In genomic region chr15:90988249-90988648, GRCh38 we compare ENCODE assay signal across 13 cellular contexts. TPM values are rescaled to one million over a fixed set of nuclear protein-coding genes. Genes with fewer than 3 reads are reported as not detected.
A peak's percentile ranks its signal among the peaks of the same experiment; 100 is the strongest.
DNase-seq lines count a peak whose midpoint lies in the region; ATAC-seq, FAIRE-seq and TF ChIP-seq lines count a peak whose summit lies in the region.
"Had no signal": no experiment of that assay in that cellular context is flagged by ENCODE, and none has a peak within 500 bp of the region (broad histone marks: within the 10 kb centered on the region; RNA-seq: fewer than 3 reads in every experiment).

No MANE protein-coding gene starts in this region.

- peaks cover 67% of the 10 kb centered on the region for H4K20me1 ChIP-seq in OCI-LY3 (ENCODE audit: insufficient read depth, low read length)

- TF ChIP-seq CTCF in OCI-LY3 (IDR thresholded peaks at IDR 0.05; ENCODE audit: low read depth, low read length) (no peak), kidney (IDR thresholded peaks at IDR 0.05; ENCODE audit: borderline replicate concordance, extremely low read depth, insufficient read depth) (no peak)

- H3K36me3 ChIP-seq in OCI-LY3 (replicated peaks; ENCODE audit: low read depth, low read length) (peaks cover 24% of the 10 kb centered on the region), kidney (ENCODE audit: control insufficient read depth in 1 of 2, insufficient read depth in 2 of 2, low read length in 2 of 2) (no peaks in the 10 kb centered on the region)

- peaks cover 41% of the 10 kb centered on the region for H3K4me1 Mint-ChIP-seq in activated T-cell treated with anti-CD3 and anti-CD28 coated beads, Interleukin-2, amount 50 U/mL, for 72 hours (ENCODE audit: low read depth)
- peaks cover 31% of the 10 kb centered on the region for H3K4me1 Mint-ChIP-seq in activated T-cell treated with anti-CD3 and anti-CD28 coated beads, Interleukin-2, amount 50 U/mL, for 24 hours (ENCODE audit: low read depth)
- H3K4me1 Mint-ChIP-seq in stimulated activated effector memory CD8-positive, alpha-beta T cell treated with anti-CD3 and anti-CD28 coated beads, Interleukin-12 subunit alpha, Interleukin-12 subunit beta, amount 100 ng/mL, for 72 hours: peaks cover 27% of the 10 kb centered on the region

- ATAC-seq in activated T-cell treated with anti-CD3 and anti-CD28 coated beads, Interleukin-2, amount 50 U/mL, for 72 hours (replicated peaks in 1 of 2): no peak
- ATAC-seq in stimulated activated effector memory CD8-positive, alpha-beta T cell treated with anti-CD3 and anti-CD28 coated beads, Interleukin-12 subunit alpha, Interleukin-12 subunit beta, amount 100 ng/mL, for 72 hours: no peak
- no peak for ATAC-seq in HG03457 (IDR thresholded peaks at IDR 0.05; ENCODE audit: unreplicated experiment)
- ATAC-seq: psoas muscle had no signal

- no peaks in the 10 kb centered on the region for H3K27me3 Mint-ChIP-seq in activated T-cell treated with anti-CD3 and anti-CD28 coated beads, Interleukin-2, amount 50 U/mL, for 72 hours (ENCODE audit: low read depth)
- H3K27me3 Mint-ChIP-seq in activated T-cell treated with anti-CD3 and anti-CD28 coated beads, Interleukin-2, amount 50 U/mL, for 24 hours: no peaks in the 10 kb centered on the region

- H3K27ac ChIP-seq in OCI-LY3 (ENCODE audit: low read length) (peak overlapping the region; percentile 48; the same call in 1 of the 2 replicates), kidney (ENCODE audit: low read depth in 2 of 2, low read length in 2 of 2) (no peak overlapping the region)
- H3K27ac ChIP-seq: C4-2B, epithelial cell of prostate, psoas muscle had no signal

- no peaks in the 10 kb centered on the region for H3K27me3 ChIP-seq in OCI-LY3 (ENCODE audit: low read depth, low read length)

- H2AFZ ChIP-seq in OCI-LY3 (ENCODE audit: low read depth, low read length): no peak overlapping the region

- peak overlapping the region; percentile 1 to 12 for H3K4me3 Mint-ChIP-seq in activated T-cell treated with anti-CD3 and anti-CD28 coated beads, Interleukin-2, amount 50 U/mL, for 72 hours
- no peak overlapping the region for H3K4me3 Mint-ChIP-seq in activated T-cell treated with anti-CD3 and anti-CD28 coated beads, Interleukin-2, amount 50 U/mL, for 24 hours
- H3K4me3 Mint-ChIP-seq in stimulated activated effector memory CD8-positive, alpha-beta T cell treated with anti-CD3 and anti-CD28 coated beads, Interleukin-12 subunit alpha, Interleukin-12 subunit beta, amount 100 ng/mL, for 72 hours: peak overlapping the region; percentile 17

- H3K9ac ChIP-seq in OCI-LY3 (ENCODE audit: low read length): peak overlapping the region; percentile 13; the same call in 1 of the 2 replicates
- no peak overlapping the region for H3K9ac ChIP-seq in kidney (ENCODE audit: low read length in 2 of 2)

- intact Hi-C loops in kidney (cut with DNase I): no loop called here

- peaks cover 7 to 19% of the 10 kb centered on the region in 2 donors for H3K36me3 Mint-ChIP-seq in activated T-cell treated with anti-CD3 and anti-CD28 coated beads, Interleukin-2, amount 50 U/mL, for 72 hours (ENCODE audit: insufficient read depth in 2 of 2)
- H3K36me3 Mint-ChIP-seq in activated T-cell treated with anti-CD3 and anti-CD28 coated beads, Interleukin-2, amount 50 U/mL, for 24 hours (ENCODE audit: low read depth): peaks cover 29% of the 10 kb centered on the region
- peaks cover 31% of the 10 kb centered on the region for H3K36me3 Mint-ChIP-seq in stimulated activated effector memory CD8-positive, alpha-beta T cell treated with anti-CD3 and anti-CD28 coated beads, Interleukin-12 subunit alpha, Interleukin-12 subunit beta, amount 100 ng/mL, for 72 hours

- H3K4me3 ChIP-seq in OCI-LY3 (ENCODE audit: low read length) (peak overlapping the region; percentile 45), kidney (ENCODE audit: low read length in 2 of 2) (no peak overlapping the region)
- H3K4me3 ChIP-seq: psoas muscle had no signal

- FAIRE-seq in kidney (lab: Jason Lieb, UNC): no peak

- no peaks in the 10 kb centered on the region for H3K9me3 ChIP-seq in OCI-LY3 (ENCODE audit: insufficient read depth, low read length)
- H3K9me3 ChIP-seq in kidney (ENCODE audit: control insufficient read depth in 1 of 2, low read length in 2 of 2): no peaks in the 10 kb centered on the region
- H3K9me3 ChIP-seq: psoas muscle had no signal

- no peaks in the 10 kb centered on the region for H3K9me3 Mint-ChIP-seq in activated T-cell treated with anti-CD3 and anti-CD28 coated beads, Interleukin-2, amount 50 U/mL, for 72 hours
- no peaks in the 10 kb centered on the region for H3K9me3 Mint-ChIP-seq in activated T-cell treated with anti-CD3 and anti-CD28 coated beads, Interleukin-2, amount 50 U/mL, for 24 hours
- no peaks in the 10 kb centered on the region for H3K9me3 Mint-ChIP-seq in stimulated activated effector memory CD8-positive, alpha-beta T cell treated with anti-CD3 and anti-CD28 coated beads, Interleukin-12 subunit alpha, Interleukin-12 subunit beta, amount 100 ng/mL, for 72 hours

- H3K4me1 ChIP-seq in OCI-LY3 (ENCODE audit: low read length) (peaks cover 60% of the 10 kb centered on the region), kidney (ENCODE audit: control insufficient read depth in 1 of 2, insufficient read depth in 1 of 2, low read depth in 1 of 2, low read length in 2 of 2) (no peaks in the 10 kb centered on the region)
- H3K4me1 ChIP-seq: psoas muscle had no signal

- peak overlapping the region; percentile 72 for H3K4me2 ChIP-seq in OCI-LY3 (ENCODE audit: low read length)

- no peak for DNase-seq in activated T-cell treated with anti-CD3 and anti-CD28 coated beads, Interleukin-2, amount 50 U/mL, for 72 hours
- no peak for DNase-seq in activated T-cell treated with anti-CD3 and anti-CD28 coated beads, Interleukin-2, amount 50 U/mL, for 24 hours
- peak; percentile 56 for DNase-seq in dermis blood vessel endothelial cell
- no peak for DNase-seq in stimulated activated effector memory CD8-positive, alpha-beta T cell treated with anti-CD3 and anti-CD28 coated beads, Interleukin-12 subunit alpha, Interleukin-12 subunit beta, amount 100 ng/mL, for 72 hours (ENCODE audit: low spot score in 2 of 2)
- DNase-seq in hypothalamus (lab: John Stamatoyannopoulos, UW): no peak
- no peak for DNase-seq in kidney
- DNase-seq: activated CD4-positive, alpha-beta T cell treated with anti-CD3 and anti-CD28 coated beads for 48 hours; amniotic stem cell; psoas muscle had no signal

- peaks cover 98% of the 10 kb centered on the region for H3K79me2 ChIP-seq in OCI-LY3 (ENCODE audit: low read length)

- H3K27ac Mint-ChIP-seq in activated T-cell treated with anti-CD3 and anti-CD28 coated beads, Interleukin-2, amount 50 U/mL, for 72 hours: peak overlapping the region; percentile 1
- no peak overlapping the region for H3K27ac Mint-ChIP-seq in activated T-cell treated with anti-CD3 and anti-CD28 coated beads, Interleukin-2, amount 50 U/mL, for 24 hours
- peak overlapping the region; percentile 42 for H3K27ac Mint-ChIP-seq in stimulated activated effector memory CD8-positive, alpha-beta T cell treated with anti-CD3 and anti-CD28 coated beads, Interleukin-12 subunit alpha, Interleukin-12 subunit beta, amount 100 ng/mL, for 72 hours

RNA-seq across cellular contexts. Expression of gene PRC1, which starts 6.1 kb away (rescaled TPM):
- total RNA-seq in activated T-cell treated with anti-CD3 and anti-CD28 coated beads, Interleukin-2, amount 50 U/mL, for 72 hours: 100 to 1,000 TPM; 111 to 115 TPM
- 83.0 and 274 TPM in 2 replicates for total RNA-seq in dermis blood vessel endothelial cell
- 6.6 TPM for total RNA-seq in kidney
- 3.4 TPM for polyA plus RNA-seq in kidney (ENCODE audit: insufficient read depth, low read depth, low replicate concordance)

RNA-seq across cellular contexts. Expression of gene RCCD1, which starts 33.6 kb away (rescaled TPM):
- 10 to 100 TPM; 26.2 to 27.6 TPM for total RNA-seq in activated T-cell treated with anti-CD3 and anti-CD28 coated beads, Interleukin-2, amount 50 U/mL, for 72 hours
- total RNA-seq in dermis blood vessel endothelial cell (6.8 and 12.4 TPM in 2 replicates), kidney (11.6 TPM)
- polyA plus RNA-seq in kidney (ENCODE audit: insufficient read depth, low read depth, low replicate concordance): 11.6 TPM

RNA-seq across cellular contexts. Expression of gene VPS33B, which starts 34.1 kb away (rescaled TPM):
- total RNA-seq in activated T-cell treated with anti-CD3 and anti-CD28 coated beads, Interleukin-2, amount 50 U/mL, for 72 hours: 10 to 100 TPM; 24.4 to 25.5 TPM
- total RNA-seq in dermis blood vessel endothelial cell (15.0 and 16.5 TPM in 2 replicates), kidney (15.5 TPM)
- 18.5 TPM for polyA plus RNA-seq in kidney (ENCODE audit: insufficient read depth, low read depth, low replicate concordance)

RNA-seq across cellular contexts. Expression of gene UNC45A, which starts 53.2 kb away (rescaled TPM):
- total RNA-seq in activated T-cell treated with anti-CD3 and anti-CD28 coated beads, Interleukin-2, amount 50 U/mL, for 72 hours: 10 to 100 TPM; 65.9 to 76.8 TPM
- total RNA-seq in dermis blood vessel endothelial cell (128 and 141 TPM in 2 replicates), kidney (62.8 TPM)
- 48.9 TPM for polyA plus RNA-seq in kidney (ENCODE audit: insufficient read depth, low read depth, low replicate concordance)

RNA-seq across cellular contexts. Expression of gene HDDC3, which starts 55.9 kb away (rescaled TPM):
- total RNA-seq in activated T-cell treated with anti-CD3 and anti-CD28 coated beads, Interleukin-2, amount 50 U/mL, for 72 hours: 10 to 100 TPM; 37.6 to 53.7 TPM
- total RNA-seq in dermis blood vessel endothelial cell (16.3 and 16.7 TPM in 2 replicates), kidney (15.5 TPM)
- polyA plus RNA-seq in kidney (ENCODE audit: insufficient read depth, low read depth, low replicate concordance): 47.3 TPM

Comparison
In these comparisons a context has a peak if more than half of its experiments do, and no peak if none do; other contexts are left out.
1. RNA of gene PRC1, which starts 6.1 kb away (total RNA-seq): 111 to 115 TPM in activated T-cell treated with anti-CD3 and anti-CD28 coated beads, Interleukin-2, amount 50 U/mL, for 72 hours and 83.0 to 274 TPM in dermis blood vessel endothelial cell; 6.6 TPM in kidney (single experiment); every median in the first group is over 10 times any median in the second.